ENCODE assay signal across 25 cellular contexts in genomic region chr2:12263730-12264129, GRCh38.
"Had no signal": no experiment of that assay in that cellular context is flagged by ENCODE, and none has a peak within 500 bp of the region (broad histone marks: within the 10 kb centered on the region; RNA-seq: fewer than 3 reads in every experiment).

No MANE protein-coding gene starts in this region.

- H3K27me3 ChIP-seq: gastroesophageal sphincter, stomach, suprapubic skin, tibial nerve had no signal

- ATAC-seq: activated CD8-positive, alpha-beta memory T cell treated with anti-CD3 and anti-CD28 coated beads, Interleukin-2, amount 10 ng/mL, durations not matched to agents 7 days and 5 days; activated CD8-positive, alpha-beta T cell treated with anti-CD3 and anti-CD28 coated beads for 36 hours; left colon; sciatic nerve; stimulated activated effector memory CD8-positive, alpha-beta T cell treated with anti-CD3 and anti-CD28 coated beads, Interleukin-12 subunit alpha, Interleukin-12 subunit beta, amount 100 ng/mL, for 72 hours had no signal

- DNase-seq: activated CD4-positive, alpha-beta T cell treated with anti-CD3 and anti-CD28 coated beads, Interleukin-2, amount 10 ng/mL, durations not matched to agents 7 days and 5 days; activated CD4-positive, CD25-positive, alpha-beta regulatory T cell treated with anti-CD3 and anti-CD28 coated beads, Interleukin-2, amount 50 U/mL, for 72 hours; activated CD8-positive, alpha-beta memory T cell treated with anti-CD3 and anti-CD28 coated beads, Interleukin-2, amount 10 ng/mL, durations not matched to agents 7 days and 5 days; activated CD8-positive, alpha-beta T cell treated with anti-CD3 and anti-CD28 coated beads for 36 hours; activated effector memory CD4-positive, alpha-beta T cell treated with anti-CD3 and anti-CD28 coated beads, Interleukin-2, amount 50 U/mL, for 16 hours; activated naive CD4-positive, alpha-beta T cell treated with anti-CD3 and anti-CD28 coated beads, Interleukin-2, amount 10 ng/mL, durations not matched to agents 7 days and 5 days; activated T-cell treated with anti-CD3 and anti-CD28 coated beads for 4 hours; amygdala; cerebellar nuclear complex; head of caudate nucleus; hypothalamus; left colon; mesenchymal stem cell; occipital lobe; small intestine; stimulated activated CD4-positive, alpha-beta T cell treated with anti-CD3 and anti-CD28 coated beads, Interleukin-2, amount 100 ng/mL, for 24 hours; stomach; T1000 had no signal

- H3K4me1 Mint-ChIP-seq: stimulated activated effector memory CD8-positive, alpha-beta T cell treated with anti-CD3 and anti-CD28 coated beads, Interleukin-12 subunit alpha, Interleukin-12 subunit beta, amount 100 ng/mL, for 72 hours had no signal

- H3K27me3 Mint-ChIP-seq: activated CD8-positive, alpha-beta T cell treated with anti-CD3 and anti-CD28 coated beads for 36 hours had no signal

- H3K4me3 Mint-ChIP-seq: activated CD4-positive, alpha-beta T cell treated with anti-CD3 and anti-CD28 coated beads, Interleukin-2, amount 10 ng/mL, durations not matched to agents 7 days and 5 days; activated CD8-positive, alpha-beta memory T cell treated with anti-CD3 and anti-CD28 coated beads, Interleukin-2, amount 10 ng/mL, durations not matched to agents 7 days and 5 days; activated CD8-positive, alpha-beta T cell treated with anti-CD3 and anti-CD28 coated beads for 36 hours; activated naive CD4-positive, alpha-beta T cell treated with anti-CD3 and anti-CD28 coated beads, Interleukin-2, amount 10 ng/mL, durations not matched to agents 7 days and 5 days; stimulated activated effector memory CD8-positive, alpha-beta T cell treated with anti-CD3 and anti-CD28 coated beads, Interleukin-12 subunit alpha, Interleukin-12 subunit beta, amount 100 ng/mL, for 72 hours had no signal

- H3K4me1 ChIP-seq: tibial nerve had no signal

- H3K36me3 Mint-ChIP-seq: stimulated activated effector memory CD8-positive, alpha-beta T cell treated with anti-CD3 and anti-CD28 coated beads, Interleukin-12 subunit alpha, Interleukin-12 subunit beta, amount 100 ng/mL, for 72 hours had no signal

- H3K9me3 Mint-ChIP-seq: stimulated activated effector memory CD8-positive, alpha-beta T cell treated with anti-CD3 and anti-CD28 coated beads, Interleukin-12 subunit alpha, Interleukin-12 subunit beta, amount 100 ng/mL, for 72 hours had no signal

- H3K27ac Mint-ChIP-seq: activated CD4-positive, alpha-beta T cell treated with anti-CD3 and anti-CD28 coated beads, Interleukin-2, amount 10 ng/mL, durations not matched to agents 7 days and 5 days; activated CD8-positive, alpha-beta memory T cell treated with anti-CD3 and anti-CD28 coated beads, Interleukin-2, amount 10 ng/mL, durations not matched to agents 7 days and 5 days; activated CD8-positive, alpha-beta T cell treated with anti-CD3 and anti-CD28 coated beads for 36 hours; activated naive CD4-positive, alpha-beta T cell treated with anti-CD3 and anti-CD28 coated beads, Interleukin-2, amount 10 ng/mL, durations not matched to agents 7 days and 5 days; stimulated activated effector memory CD8-positive, alpha-beta T cell treated with anti-CD3 and anti-CD28 coated beads, Interleukin-12 subunit alpha, Interleukin-12 subunit beta, amount 100 ng/mL, for 72 hours had no signal

- H3K36me3 ChIP-seq: gastroesophageal sphincter, stomach, suprapubic skin, tibial nerve had no signal

- H3K27ac ChIP-seq: coronary artery, epithelial cell of prostate, stomach, suprapubic skin, tibial nerve had no signal

- H3K9me3 ChIP-seq: gastroesophageal sphincter, stomach, suprapubic skin, tibial nerve had no signal

- H3K4me3 ChIP-seq: coronary artery, gastroesophageal sphincter, stomach, suprapubic skin, tibial nerve had no signal
